ENCODE assay signal across 13 cellular contexts in genomic region chr7:93015193-93016084, GRCh38.
DNase-seq lines count a peak whose midpoint lies in the region; ATAC-seq, FAIRE-seq and TF ChIP-seq lines count a peak whose summit lies in the region.
"Had no signal": no experiment of that assay in that cellular context is flagged by ENCODE, and none has a peak within 500 bp of the region (broad histone marks: within the 10 kb centered on the region; RNA-seq: fewer than 3 reads in every experiment).

No MANE protein-coding gene starts in this region.

- peak overlapping the region; percentile 9 for H3K4me2 ChIP-seq in osteoblast (ENCODE audit: insufficient read depth, low read length)

- no peaks in the 10 kb centered on the region for H3K9me3 ChIP-seq in osteoblast (ENCODE audit: low read depth, low read length)
- H3K9me3 ChIP-seq: tibial nerve had no signal

- no peak for FAIRE-seq in D721Med (lab: Jason Lieb, UNC)
- FAIRE-seq: bronchial epithelial cell had no signal

- no peaks in the 10 kb centered on the region for H3K36me3 ChIP-seq in osteoblast (ENCODE audit: insufficient read depth, low read length)
- H3K36me3 ChIP-seq: tibial nerve had no signal

- H2AFZ ChIP-seq in osteoblast (ENCODE audit: low read length) = peak overlapping the region; percentile 85

- peaks cover 31% of the 10 kb centered on the region for H3K4me1 ChIP-seq in osteoblast (ENCODE audit: insufficient read depth, low read length)

- TF ChIP-seq CTCF in osteoblast (IDR thresholded peaks at IDR 0.05; ENCODE audit: extremely low read depth, low read depth, low read length) = no peak
- no peak for TF ChIP-seq CTCF in D721Med (IDR thresholded peaks at IDR 0.05; ENCODE audit: insufficient read depth, missing control alignments)

- peak overlapping the region; percentile 82 for H3K27ac ChIP-seq in osteoblast (ENCODE audit: low read depth, low read length)

- peak; percentile 64 for ATAC-seq in SK-N-SH treated with all-trans-retinoic acid at 6 μM for 48 hours

- no peaks in the 10 kb centered on the region for H3K27me3 ChIP-seq in osteoblast (ENCODE audit: insufficient read depth, low read length)
- H3K27me3 ChIP-seq: tibial nerve had no signal

- H4K20me1 ChIP-seq in osteoblast (ENCODE audit: insufficient read depth, low read length) = no peaks in the 10 kb centered on the region

- no peak overlapping the region for H3K4me3 ChIP-seq in osteoblast (ENCODE audit: insufficient read depth, low read length)
- H3K4me3 ChIP-seq: tibial nerve had no signal

- DNase-seq in GM03348 (ENCODE audit: low spot score) = peak; percentile 16
- DNase-seq in fibroblast of peridontal ligament (ENCODE audit: extremely low read depth) = peak; percentile 72
- DNase-seq in osteoblast (ENCODE audit: insufficient read length, low spot score, missing footprints) = no peak
- no peak for DNase-seq in D721Med (ENCODE audit: insufficient read length, low spot score)
- DNase-seq in stimulated activated CD8-positive, alpha-beta memory T cell treated with anti-CD3 and anti-CD28 coated beads, Interleukin-4, amount 100 ng/mL, for 48 hours = no peak
- no peak for DNase-seq in mucosa of gallbladder (ENCODE audit: low spot score)
- no peak for DNase-seq in DMS79 (lab: John Stamatoyannopoulos, UW)
- DNase-seq: Karpas-422, NCI-H510A, nucleus accumbens had no signal

- H3K79me2 ChIP-seq in osteoblast (ENCODE audit: insufficient read depth, low read length) = no peaks in the 10 kb centered on the region

TF ChIP-seq in SK-N-SH treated with all-trans-retinoic acid at 6 μM for 48 hours, 23 proteins besides CTCF, POLR2A, EP300 and RAD21:
- TF ChIP-seq TCF4 (CRISPR knock-in tag; IDR thresholded peaks at IDR 0.05; ENCODE audit: borderline replicate concordance) (no peak), ZNF70 (CRISPR knock-in tag; IDR thresholded peaks at IDR 0.05) (no peak), ZFP30 (CRISPR knock-in tag; IDR thresholded peaks at IDR 0.05) (no peak), SNAI2 (CRISPR knock-in tag; IDR thresholded peaks at IDR 0.05) (no peak), TSHZ2 (CRISPR knock-in tag; IDR thresholded peaks at IDR 0.05) (no peak), CREB5 (CRISPR knock-in tag; IDR thresholded peaks at IDR 0.05; ENCODE audit: low read depth) (no peak), CSDC2 (CRISPR knock-in tag; IDR thresholded peaks at IDR 0.05) (no peak), POU6F1 (CRISPR knock-in tag; IDR thresholded peaks at IDR 0.05; ENCODE audit: borderline replicate concordance, low read depth) (no peak), PPARA (CRISPR knock-in tag; IDR thresholded peaks at IDR 0.05; ENCODE audit: borderline replicate concordance) (no peak), BACH2 (CRISPR knock-in tag; IDR thresholded peaks at IDR 0.05; ENCODE audit: borderline replicate concordance) (no peak), CSRNP3 (CRISPR knock-in tag; IDR thresholded peaks at IDR 0.05) (no peak), OSR1 (CRISPR knock-in tag; IDR thresholded peaks at IDR 0.05) (no peak), RARB (CRISPR knock-in tag; IDR thresholded peaks at IDR 0.05) (no peak), ARNTL (CRISPR knock-in tag; IDR thresholded peaks at IDR 0.05; ENCODE audit: borderline replicate concordance, low read depth) (no peak), ZNF565 (CRISPR knock-in tag; conservative IDR thresholded peaks at IDR 0.05; ENCODE audit: low read depth) (no peak), TOX (CRISPR knock-in tag; IDR thresholded peaks at IDR 0.05; ENCODE audit: borderline replicate concordance) (no peak), ISL1 (CRISPR knock-in tag; IDR thresholded peaks at IDR 0.05) (no peak), GLIS3 (CRISPR knock-in tag; IDR thresholded peaks at IDR 0.05) (no peak), ESRRG (CRISPR knock-in tag; IDR thresholded peaks at IDR 0.05) (no peak)

Comparison
In these comparisons a context has a peak if more than half of its experiments do, and no peak if none do; other contexts are left out.
1. DNase-seq: peak in GM03348 (single experiment) and fibroblast of peridontal ligament (single experiment); none in osteoblast (single experiment), D721Med (single experiment), stimulated activated CD8-positive, alpha-beta memory T cell treated with anti-CD3 and anti-CD28 coated beads, Interleukin-4, amount 100 ng/mL, for 48 hours (single experiment), mucosa of gallbladder (single experiment) and DMS79 (single experiment).